8 cellular contexts compared by ENCODE assay signal in the genomic region with DNA sequence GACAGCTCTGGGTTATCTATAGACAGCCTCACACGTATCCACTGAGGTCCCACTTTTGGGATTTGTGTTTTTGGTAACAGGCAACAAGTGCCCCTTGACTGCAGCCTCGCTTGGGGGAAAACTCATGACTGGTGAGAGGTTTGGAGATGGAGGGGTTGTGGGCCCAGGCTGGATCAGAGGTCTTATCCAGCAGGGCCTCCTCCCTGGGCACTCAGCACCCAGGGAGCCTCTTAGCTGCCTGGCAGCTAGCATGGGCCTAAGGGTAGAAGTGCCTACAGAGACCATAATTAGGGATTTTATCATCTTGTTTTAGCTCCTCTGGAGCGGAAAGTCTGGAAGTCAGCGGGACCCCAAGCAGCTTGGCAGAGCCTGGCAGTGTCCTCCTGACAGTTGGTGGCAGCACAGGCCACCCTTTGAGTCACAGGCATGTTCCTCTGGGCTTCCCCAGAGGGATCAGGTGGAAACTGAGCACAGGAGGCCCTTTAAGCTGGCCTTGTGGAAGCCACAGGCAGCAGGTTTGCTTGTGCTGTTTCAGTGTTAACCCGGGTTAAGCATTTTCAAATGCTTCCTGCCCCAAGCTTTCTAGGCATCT.
DNase-seq lines count a peak whose midpoint lies in the region; ATAC-seq and TF ChIP-seq lines count a peak whose summit lies in the region.

No MANE protein-coding gene starts in this region.

- intact Hi-C loops in body of pancreas (cut with DNase I): no loop called here

- in situ Hi-C loops in ACHN (cut with HindIII; ENCODE audit: low pct_ligation_motif_present, low pct_unique_long_range_greater_than_20kb, low sequenced_read_pairs): no loop called here

- TF ChIP-seq POLR2A in body of pancreas (IDR thresholded peaks at IDR 0.05): no peak

- no peaks in the 10 kb centered on the region for H3K36me3 ChIP-seq in body of pancreas (replicated peaks in 1 of 2; ENCODE audit: insufficient read depth in 1 of 2, low read depth in 2 of 2)

- ATAC-seq in GM18498 (IDR thresholded peaks at IDR 0.05; ENCODE audit: unreplicated experiment): peak; percentile 92
- ATAC-seq in HG02759 (IDR thresholded peaks at IDR 0.05; ENCODE audit: unreplicated experiment): peak; percentile 83
- ATAC-seq in body of pancreas: peak; percentile 55

- H3K4me3 ChIP-seq in body of pancreas: no peak overlapping the region

- 53 to 57% methylated on average over 3 to 5 of the region's 5 CpGs for WGBS in body of pancreas, 2 donors

- H3K27ac ChIP-seq in body of pancreas: no peak overlapping the region

- H3K4me3 Mint-ChIP-seq in endothelial cell (ENCODE audit: unreplicated experiment): no peak overlapping the region
- no peak overlapping the region for H3K4me3 Mint-ChIP-seq in activated T-cell treated with anti-CD3 and anti-CD28 coated beads, Interleukin-2, amount 50 U/mL, for 24 hours

- no peaks in the 10 kb centered on the region for H3K9me3 ChIP-seq in body of pancreas

- no peaks in the 10 kb centered on the region for H3K27me3 ChIP-seq in body of pancreas

- DNase-seq in ACHN (peak; percentile 57), NCI-H1105 treated with DMSO at 0.1 percent for 48 hours (lab: John Stamatoyannopoulos, UW) (peak; percentile 27), body of pancreas (peak; percentile 28 to 54 (median 45)), lung microvascular endothelial cell (ENCODE audit: low read depth in 2 of 2) (peak; percentile 52 to 67), endothelial cell (ENCODE audit: low spot score) (no peak)
- no peak for DNase-seq in activated T-cell treated with anti-CD3 and anti-CD28 coated beads, Interleukin-2, amount 50 U/mL, for 24 hours

- no peaks in the 10 kb centered on the region for H3K9me3 Mint-ChIP-seq in endothelial cell (ENCODE audit: unreplicated experiment)
- no peaks in the 10 kb centered on the region for H3K9me3 Mint-ChIP-seq in activated T-cell treated with anti-CD3 and anti-CD28 coated beads, Interleukin-2, amount 50 U/mL, for 24 hours

- H3K27ac Mint-ChIP-seq in endothelial cell (ENCODE audit: unreplicated experiment): no peak overlapping the region
- no peak overlapping the region for H3K27ac Mint-ChIP-seq in activated T-cell treated with anti-CD3 and anti-CD28 coated beads, Interleukin-2, amount 50 U/mL, for 24 hours

- H3K4me1 ChIP-seq in body of pancreas: no peaks in the 10 kb centered on the region

- peaks cover 1% of the 10 kb centered on the region for H3K27me3 Mint-ChIP-seq in endothelial cell (ENCODE audit: unreplicated experiment)
- no peaks in the 10 kb centered on the region for H3K27me3 Mint-ChIP-seq in activated T-cell treated with anti-CD3 and anti-CD28 coated beads, Interleukin-2, amount 50 U/mL, for 24 hours

- no peaks in the 10 kb centered on the region for H3K36me3 Mint-ChIP-seq in endothelial cell (ENCODE audit: low read depth, unreplicated experiment)
- H3K36me3 Mint-ChIP-seq in activated T-cell treated with anti-CD3 and anti-CD28 coated beads, Interleukin-2, amount 50 U/mL, for 24 hours (ENCODE audit: low read depth): no peaks in the 10 kb centered on the region

- peak; percentile 5 to 60 (median 47) for TF ChIP-seq CTCF in body of pancreas (IDR thresholded peaks at IDR 0.05)
- TF ChIP-seq CTCF in endothelial cell (IDR thresholded peaks at IDR 0.05; ENCODE audit: unreplicated experiment): no peak

- peaks cover 3% of the 10 kb centered on the region for H3K4me1 Mint-ChIP-seq in endothelial cell (ENCODE audit: unreplicated experiment)
- H3K4me1 Mint-ChIP-seq in activated T-cell treated with anti-CD3 and anti-CD28 coated beads, Interleukin-2, amount 50 U/mL, for 24 hours (ENCODE audit: low read depth): no peaks in the 10 kb centered on the region

Comparison
In these comparisons a context has a peak if more than half of its experiments do, and no peak if none do; other contexts are left out.
1. DNase-seq: peak in ACHN (single experiment), NCI-H1105 treated with DMSO at 0.1 percent for 48 hours (single experiment), body of pancreas (4 of 4) and lung microvascular endothelial cell (2 of 2); none in endothelial cell (single experiment) and activated T-cell treated with anti-CD3 and anti-CD28 coated beads, Interleukin-2, amount 50 U/mL, for 24 hours (single experiment).
2. Peak in every context shown above with its lines, with median percentiles within 50 percentile points of each other: ATAC-seq.